ENCODE assay signal across 2 cellular contexts in the genomic region with DNA sequence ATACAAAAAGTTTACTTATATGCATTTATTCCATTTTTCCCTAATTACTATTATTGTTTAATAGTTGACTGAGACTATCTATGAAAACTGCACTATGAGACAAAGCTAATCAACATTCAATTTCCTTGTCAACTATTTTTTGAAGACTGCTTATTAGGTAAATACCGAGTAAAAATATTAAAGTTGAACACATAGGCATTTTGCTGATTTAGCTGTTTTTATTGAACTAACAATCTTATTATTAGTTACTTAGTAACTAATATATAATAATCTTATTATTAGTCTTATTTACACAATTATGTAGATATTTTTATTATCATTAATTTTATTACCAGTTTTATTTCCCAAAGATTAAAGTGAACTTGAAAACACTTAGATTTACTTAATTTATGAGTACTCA.
TF ChIP-seq lines count a peak whose summit lies in the region.

No MANE protein-coding gene starts in this region.

TF ChIP-seq in HepG2, 621 proteins besides CTCF, POLR2A, EP300 and RAD21 (continued from another document):
- TF ChIP-seq, protein P1, sequence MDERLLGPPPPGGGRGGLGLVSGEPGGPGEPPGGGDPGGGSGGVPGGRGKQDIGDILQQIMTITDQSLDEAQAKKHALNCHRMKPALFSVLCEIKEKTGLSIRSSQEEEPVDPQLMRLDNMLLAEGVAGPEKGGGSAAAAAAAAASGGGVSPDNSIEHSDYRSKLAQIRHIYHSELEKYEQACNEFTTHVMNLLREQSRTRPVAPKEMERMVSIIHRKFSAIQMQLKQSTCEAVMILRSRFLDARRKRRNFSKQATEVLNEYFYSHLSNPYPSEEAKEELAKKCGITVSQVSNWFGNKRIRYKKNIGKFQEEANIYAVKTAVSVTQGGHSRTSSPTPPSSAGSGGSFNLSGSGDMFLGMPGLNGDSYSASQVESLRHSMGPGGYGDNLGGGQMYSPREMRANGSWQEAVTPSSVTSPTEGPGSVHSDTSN (CRISPR knock-in tag; IDR thresholded peaks at IDR 0.05) = no peak
- TF ChIP-seq MAFK (conservative IDR thresholded peaks at IDR 0.05 in 1 of 2, IDR thresholded peaks at IDR 0.05 in 1 of 2; ENCODE audit: low read length in 2 of 2) (peak; percentile 76 to 92), ZNF33B (CRISPR knock-in tag; IDR thresholded peaks at IDR 0.05) (no peak), MAFF (IDR thresholded peaks at IDR 0.05; ENCODE audit: low read depth, low read length) (peak; percentile 83), ZKSCAN5 (CRISPR knock-in tag; IDR thresholded peaks at IDR 0.05) (no peak)
- TF ChIP-seq, protein P2, sequence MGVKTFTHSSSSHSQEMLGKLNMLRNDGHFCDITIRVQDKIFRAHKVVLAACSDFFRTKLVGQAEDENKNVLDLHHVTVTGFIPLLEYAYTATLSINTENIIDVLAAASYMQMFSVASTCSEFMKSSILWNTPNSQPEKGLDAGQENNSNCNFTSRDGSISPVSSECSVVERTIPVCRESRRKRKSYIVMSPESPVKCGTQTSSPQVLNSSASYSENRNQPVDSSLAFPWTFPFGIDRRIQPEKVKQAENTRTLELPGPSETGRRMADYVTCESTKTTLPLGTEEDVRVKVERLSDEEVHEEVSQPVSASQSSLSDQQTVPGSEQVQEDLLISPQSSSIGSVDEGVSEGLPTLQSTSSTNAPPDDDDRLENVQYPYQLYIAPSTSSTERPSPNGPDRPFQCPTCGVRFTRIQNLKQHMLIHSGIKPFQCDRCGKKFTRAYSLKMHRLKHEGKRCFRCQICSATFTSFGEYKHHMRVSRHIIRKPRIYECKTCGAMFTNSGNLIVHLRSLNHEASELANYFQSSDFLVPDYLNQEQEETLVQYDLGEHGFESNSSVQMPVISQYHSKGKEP (CRISPR knock-in tag; IDR thresholded peaks at IDR 0.05) = no peak

TF ChIP-seq in K562, 482 proteins besides CTCF, POLR2A, EP300 and RAD21 (continued from another document):
- TF ChIP-seq C11orf30 (IDR thresholded peaks at IDR 0.05; ENCODE audit: low read depth) (peak; percentile 68), RBBP5 (IDR thresholded peaks at IDR 0.05; ENCODE audit: borderline replicate concordance, insufficient read depth, low read length, poor library complexity, severe bottlenecking) (no peak)
